In genomic region chr19:42421591-42422031, GRCh38 we compare ENCODE assay signal across 10 cellular contexts. TPM values are rescaled to one million over a fixed set of nuclear protein-coding genes. Genes with fewer than 3 reads are reported as not detected.
DNase-seq lines count a peak whose midpoint lies in the region; ATAC-seq, FAIRE-seq and TF ChIP-seq lines count a peak whose summit lies in the region.
"Had no signal": no experiment of that assay in that cellular context is flagged by ENCODE, and none has a peak within 500 bp of the region (broad histone marks: within the 10 kb centered on the region; RNA-seq: fewer than 3 reads in every experiment).

No MANE protein-coding gene starts in this region.

- no peak for FAIRE-seq in kidney (lab: Jason Lieb, UNC)

- no peaks in the 10 kb centered on the region for H3K36me3 Mint-ChIP-seq in stimulated activated naive CD8-positive, alpha-beta T cell treated with anti-CD3 and anti-CD28 coated beads, Interleukin-15, Interleukin-2, amounts not matched to agents 100 ng/mL and 50 ng/mL, for 24 hours (ENCODE audit: low read depth)

- H3K36me3 ChIP-seq in kidney (ENCODE audit: control insufficient read depth in 1 of 2, insufficient read depth in 2 of 2, low read length in 2 of 2): no peaks in the 10 kb centered on the region
- H3K36me3 ChIP-seq in uterus: no peaks in the 10 kb centered on the region

- peaks cover 45% of the 10 kb centered on the region for H3K4me1 Mint-ChIP-seq in stimulated activated naive CD8-positive, alpha-beta T cell treated with anti-CD3 and anti-CD28 coated beads, Interleukin-15, Interleukin-2, amounts not matched to agents 100 ng/mL and 50 ng/mL, for 24 hours (ENCODE audit: low read depth)

- no peak overlapping the region for H3K9ac ChIP-seq in kidney (ENCODE audit: low read length in 2 of 2)

- H3K4me3 Mint-ChIP-seq in stimulated activated naive CD8-positive, alpha-beta T cell treated with anti-CD3 and anti-CD28 coated beads, Interleukin-15, Interleukin-2, amounts not matched to agents 100 ng/mL and 50 ng/mL, for 24 hours: peak overlapping the region; percentile 93

- H3K27me3 ChIP-seq in uterus: no peaks in the 10 kb centered on the region

- no peak for TF ChIP-seq CTCF in kidney (IDR thresholded peaks at IDR 0.05; ENCODE audit: borderline replicate concordance, extremely low read depth, insufficient read depth)
- TF ChIP-seq CTCF in uterus (IDR thresholded peaks at IDR 0.05): no peak

- no peak overlapping the region for H3K27ac Mint-ChIP-seq in stimulated activated naive CD8-positive, alpha-beta T cell treated with anti-CD3 and anti-CD28 coated beads, Interleukin-15, Interleukin-2, amounts not matched to agents 100 ng/mL and 50 ng/mL, for 24 hours

- H3K9me3 ChIP-seq in kidney (ENCODE audit: control insufficient read depth in 1 of 2, low read length in 2 of 2): no peaks in the 10 kb centered on the region
- no peaks in the 10 kb centered on the region for H3K9me3 ChIP-seq in uterus

- no peak for TF ChIP-seq POLR2A in uterus (IDR thresholded peaks at IDR 0.05)

- no peaks in the 10 kb centered on the region for H3K27me3 Mint-ChIP-seq in stimulated activated naive CD8-positive, alpha-beta T cell treated with anti-CD3 and anti-CD28 coated beads, Interleukin-15, Interleukin-2, amounts not matched to agents 100 ng/mL and 50 ng/mL, for 24 hours

- intact Hi-C loops in kidney (cut with DNase I): no loop called here
- intact Hi-C loops in uterus (cut with DNase I; ENCODE audit: low total_unique reads): no loop called here

- DNase-seq in stimulated activated naive CD8-positive, alpha-beta T cell treated with anti-CD3 and anti-CD28 coated beads, Interleukin-15, Interleukin-2, amounts not matched to agents 100 U/mL and 50 U/mL, for 24 hours: no peak
- DNase-seq in amniotic epithelial cell (ENCODE audit: low read depth) (peak; percentile 42), kidney (peak; percentile 63), uterus (peak in 1 of 2 donors; percentile 60), NCI-H345 treated with DMSO at 0.1 percent for 48 hours (lab: John Stamatoyannopoulos, UW; ENCODE audit: unreplicated experiment) (no peak), NCI-H510A (lab: John Stamatoyannopoulos, UW) (no peak)
- DNase-seq: NCI-H1694 had no signal

- H3K27ac ChIP-seq in kidney (ENCODE audit: low read depth in 2 of 2, low read length in 2 of 2): peak overlapping the region in 1 of 2 donors; percentile 44
- peak overlapping the region; percentile 50 to 60 for H3K27ac ChIP-seq in uterus

- no peaks in the 10 kb centered on the region for H3K9me3 Mint-ChIP-seq in stimulated activated naive CD8-positive, alpha-beta T cell treated with anti-CD3 and anti-CD28 coated beads, Interleukin-15, Interleukin-2, amounts not matched to agents 100 ng/mL and 50 ng/mL, for 24 hours

- no peak overlapping the region for H3K4me3 ChIP-seq in kidney (ENCODE audit: low read length in 2 of 2)
- H3K4me3 ChIP-seq in uterus: no peak overlapping the region

- no peak for ATAC-seq in stimulated activated naive CD8-positive, alpha-beta T cell treated with anti-CD3 and anti-CD28 coated beads, Interleukin-15, Interleukin-2, amounts not matched to agents 100 U/mL and 50 U/mL, for 24 hours
- no peak for ATAC-seq in HG03354 (IDR thresholded peaks at IDR 0.05; ENCODE audit: poor library complexity, severe bottlenecking, unreplicated experiment)

- H3K4me1 ChIP-seq in kidney (ENCODE audit: control insufficient read depth in 1 of 2, insufficient read depth in 1 of 2, low read depth in 1 of 2, low read length in 2 of 2) (peaks cover 8 to 14% of the 10 kb centered on the region in 2 donors), uterus (peaks cover 0 to 6% of the 10 kb centered on the region in 2 donors)

RNA-seq across cellular contexts. Expression of gene LIPE, which starts 5.6 kb away (rescaled TPM):
- 8.9 TPM for total RNA-seq in kidney
- polyA plus RNA-seq in kidney (ENCODE audit: insufficient read depth, low read depth, low replicate concordance): 9.9 TPM
- 10 to 100 TPM in 1 of 4 donors, 1 to 10 TPM in 1, not detected in 2; 9.5 to 26.0 TPM for total RNA-seq in uterus

RNA-seq across cellular contexts. Expression of gene CXCL17, which starts 21.1 kb away (rescaled TPM):
- total RNA-seq in kidney (not detected), uterus (not detected)
- polyA plus RNA-seq in kidney (ENCODE audit: insufficient read depth, low read depth, low replicate concordance): not detected

RNA-seq across cellular contexts. Expression of gene CNFN, which starts 31.5 kb away (rescaled TPM):
- total RNA-seq in kidney: 2.2 TPM
- 4.9 TPM for polyA plus RNA-seq in kidney (ENCODE audit: insufficient read depth, low read depth, low replicate concordance)
- total RNA-seq in uterus: 1 to 10 TPM in 1 of 4 donors, not detected in 3; 2.6 TPM
- total RNA-seq: urinary bladder had no signal

Comparison
In these comparisons a context has a peak if more than half of its experiments do, and no peak if none do; other contexts are left out.
1. DNase-seq: peak in amniotic epithelial cell (single experiment) and kidney (single experiment); none in stimulated activated naive CD8-positive, alpha-beta T cell treated with anti-CD3 and anti-CD28 coated beads, Interleukin-15, Interleukin-2, amounts not matched to agents 100 U/mL and 50 U/mL, for 24 hours (single experiment), NCI-H345 treated with DMSO at 0.1 percent for 48 hours (single experiment) and NCI-H510A (single experiment).